In the genomic region with DNA sequence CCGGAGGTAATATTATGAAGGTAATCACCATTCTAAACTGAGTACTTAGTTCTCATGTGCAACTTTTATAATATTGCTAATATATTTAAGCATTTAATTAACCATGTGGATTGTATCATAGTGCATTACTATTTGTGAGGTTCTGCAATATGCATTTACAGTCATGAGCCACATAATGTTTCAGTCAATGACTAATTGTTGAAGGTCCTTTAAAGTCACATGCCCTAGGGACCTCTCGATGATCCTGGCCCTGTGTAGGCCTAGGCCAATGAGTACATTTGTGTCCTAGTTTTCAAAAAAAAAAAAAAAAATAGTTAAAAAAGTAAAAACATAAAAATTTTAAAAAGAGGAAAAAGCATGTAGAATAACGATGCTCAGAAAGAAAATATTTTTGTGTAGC, we compare ENCODE assay signal across 30 cellular contexts.
"Had no signal": no experiment of that assay in that cellular context is flagged by ENCODE, and none has a peak within 500 bp of the region (broad histone marks: within the 10 kb centered on the region; RNA-seq: fewer than 3 reads in every experiment).

No MANE protein-coding gene starts in this region.

- FAIRE-seq: endometrium, urothelium cell line had no signal

- H3K27me3 ChIP-seq: heart left ventricle, hepatocyte, neural progenitor cell, sigmoid colon, tibial nerve, upper lobe of left lung had no signal

- DNase-seq: cortex of kidney; effector memory CD8-positive, alpha-beta T cell; erythroblast; esophagus squamous epithelium; heart left ventricle; kidney; mucosa of descending colon; naive B cell; right cardiac atrium; sigmoid colon; small intestine; stimulated activated CD4-positive, alpha-beta T cell treated with anti-CD3 and anti-CD28 coated beads, Interleukin-15, amount 100 ng/mL, for 24 hours; stimulated activated CD4-positive, alpha-beta T cell treated with anti-CD3 and anti-CD28 coated beads, Interleukin-2, amount 100 ng/mL, for 48 hours; stimulated activated naive B cell treated with anti-CD40 and anti-IgM and Interleukin-4, amounts not matched to agents 10 μg/mL and 1 μg/mL and 100 μg/mL, for 72 hours; upper lobe of left lung had no signal

- H3K27ac ChIP-seq: esophagus squamous epithelium, gastroesophageal sphincter, heart left ventricle, hepatocyte, neural progenitor cell, parathyroid adenoma, prostate gland, sigmoid colon, thoracic aorta, tibial nerve, upper lobe of left lung had no signal

- H3K27me3 Mint-ChIP-seq: memory B cell; stimulated activated naive CD8-positive, alpha-beta T cell treated with anti-CD3 and anti-CD28 coated beads, Interleukin-15, Interleukin-2, amounts not matched to agents 100 ng/mL and 50 ng/mL, for 24 hours had no signal

- H3K36me3 Mint-ChIP-seq: memory B cell; mesothelial cell of epicardium; naive B cell; neural progenitor cell; stimulated activated naive B cell treated with anti-CD40 and anti-IgM and Interleukin-4, amounts not matched to agents 10 μg/mL and 1 μg/mL and 100 μg/mL, for 72 hours had no signal

- H2AFZ ChIP-seq: hepatocyte, neural progenitor cell, parathyroid adenoma had no signal

- H3K9ac ChIP-seq: neural progenitor cell, parathyroid adenoma had no signal

- H3K4me1 ChIP-seq: esophagus squamous epithelium, gastroesophageal sphincter, heart left ventricle, neural progenitor cell, parathyroid adenoma, prostate gland, sigmoid colon, tibial nerve, upper lobe of left lung had no signal

- H3K4me3 Mint-ChIP-seq: effector memory CD8-positive, alpha-beta T cell; memory B cell; mesothelial cell of epicardium; naive B cell; nephron; neural progenitor cell; stimulated activated naive B cell treated with anti-CD40 and anti-IgM and Interleukin-4, amounts not matched to agents 10 μg/mL and 1 μg/mL and 100 μg/mL, for 72 hours; stimulated activated naive CD8-positive, alpha-beta T cell treated with anti-CD3 and anti-CD28 coated beads, Interleukin-15, Interleukin-2, amounts not matched to agents 100 ng/mL and 50 ng/mL, for 24 hours had no signal

- H3K79me2 ChIP-seq: hepatocyte, parathyroid adenoma had no signal

- H3K36me3 ChIP-seq: esophagus squamous epithelium, gastroesophageal sphincter, heart left ventricle, neural progenitor cell, prostate gland, sigmoid colon, thoracic aorta, tibial nerve, upper lobe of left lung had no signal

- H3K27ac Mint-ChIP-seq: effector memory CD8-positive, alpha-beta T cell; memory B cell; mesothelial cell of epicardium; naive B cell; nephron; neural progenitor cell; stimulated activated naive B cell treated with anti-CD40 and anti-IgM and Interleukin-4, amounts not matched to agents 10 μg/mL and 1 μg/mL and 100 μg/mL, for 72 hours; stimulated activated naive CD8-positive, alpha-beta T cell treated with anti-CD3 and anti-CD28 coated beads, Interleukin-15, Interleukin-2, amounts not matched to agents 100 ng/mL and 50 ng/mL, for 24 hours had no signal

- H3K4me3 ChIP-seq: esophagus squamous epithelium, gastroesophageal sphincter, heart left ventricle, hepatocyte, lung, mucosa of descending colon, neural progenitor cell, prostate gland, sigmoid colon, thoracic aorta, tibial nerve, upper lobe of left lung had no signal

- H3K9me3 Mint-ChIP-seq: effector memory CD8-positive, alpha-beta T cell; memory B cell; mesothelial cell of epicardium; naive B cell; nephron; stimulated activated naive B cell treated with anti-CD40 and anti-IgM and Interleukin-4, amounts not matched to agents 10 μg/mL and 1 μg/mL and 100 μg/mL, for 72 hours; stimulated activated naive CD8-positive, alpha-beta T cell treated with anti-CD3 and anti-CD28 coated beads, Interleukin-15, Interleukin-2, amounts not matched to agents 100 ng/mL and 50 ng/mL, for 24 hours had no signal

- H3K4me1 Mint-ChIP-seq: memory B cell; naive B cell; neural progenitor cell; stimulated activated naive B cell treated with anti-CD40 and anti-IgM and Interleukin-4, amounts not matched to agents 10 μg/mL and 1 μg/mL and 100 μg/mL, for 72 hours had no signal

- ATAC-seq: effector memory CD8-positive, alpha-beta T cell; gastroesophageal sphincter; heart left ventricle; left lobe of liver; mucosa of descending colon; right cardiac atrium; stimulated activated naive B cell treated with anti-CD40 and anti-IgM and Interleukin-4, amounts not matched to agents 10 μg/mL and 1 μg/mL and 100 μg/mL, for 72 hours had no signal

- H3K4me2 ChIP-seq: hepatocyte, neural progenitor cell had no signal

- H3K9me3 ChIP-seq: esophagus squamous epithelium, gastroesophageal sphincter, heart left ventricle, mucosa of descending colon, prostate gland, sigmoid colon, thoracic aorta, tibial nerve, upper lobe of left lung had no signal
